ENCODE assay signal across 13 cellular contexts in genomic region chr12:43277630-43278267, GRCh38.
DNase-seq lines count a peak whose midpoint lies in the region; TF ChIP-seq lines count a peak whose summit lies in the region.
"Had no signal": no experiment of that assay in that cellular context is flagged by ENCODE, and none has a peak within 500 bp of the region (broad histone marks: within the 10 kb centered on the region; RNA-seq: fewer than 3 reads in every experiment).

No MANE protein-coding gene starts in this region.

- H3K4me1 Mint-ChIP-seq in endodermal cell (peaks cover 41% of the 10 kb centered on the region), mesothelial cell of epicardium (peaks cover 28% of the 10 kb centered on the region)
- no peaks in the 10 kb centered on the region for H3K4me1 Mint-ChIP-seq in activated CD4-positive, alpha-beta memory T cell treated with anti-CD3 and anti-CD28 coated beads for 36 hours (ENCODE audit: low read depth)
- no peaks in the 10 kb centered on the region for H3K4me1 Mint-ChIP-seq in activated T-helper 1 cell treated with anti-CD3 and anti-CD28 coated beads, Interleukin-12 subunit alpha, Interleukin-12 subunit beta, Interleukin-2, Interleukin-4 antibody, amounts not matched to agents 30 ng/mL and 10 ng/mL and 1 ng/mL, durations not matched to agents 14 hours and 24 hours and 36 hours (ENCODE audit: low read depth)

- no peak overlapping the region for H3K4me3 ChIP-seq in endodermal cell (ENCODE audit: low read length)
- H3K4me3 ChIP-seq: psoas muscle had no signal

- POLR2A ChIA-PET in activated CD4-positive, alpha-beta memory T cell treated with anti-CD3 and anti-CD28 coated beads for 36 hours (lab: Charles Lee), result no interaction called here

- H3K27me3 Mint-ChIP-seq in endodermal cell (ENCODE audit: insufficient read depth) (no peaks in the 10 kb centered on the region), mesothelial cell of epicardium (ENCODE audit: low read depth) (no peaks in the 10 kb centered on the region)
- no peaks in the 10 kb centered on the region for H3K27me3 Mint-ChIP-seq in activated CD4-positive, alpha-beta memory T cell treated with anti-CD3 and anti-CD28 coated beads for 36 hours
- H3K27me3 Mint-ChIP-seq in activated T-helper 1 cell treated with anti-CD3 and anti-CD28 coated beads, Interleukin-12 subunit alpha, Interleukin-12 subunit beta, Interleukin-2, Interleukin-4 antibody, amounts not matched to agents 30 ng/mL and 10 ng/mL and 1 ng/mL, durations not matched to agents 14 hours and 24 hours and 36 hours (ENCODE audit: insufficient read depth), result no peaks in the 10 kb centered on the region

- H3K9me3 ChIP-seq in endodermal cell (ENCODE audit: control insufficient read depth, low read length), result peaks cover 22% of the 10 kb centered on the region
- H3K9me3 ChIP-seq: psoas muscle had no signal

- H3K4me1 ChIP-seq in endodermal cell (ENCODE audit: control insufficient read depth, insufficient read depth, low read length), result peaks cover 15% of the 10 kb centered on the region
- H3K4me1 ChIP-seq: psoas muscle had no signal

- peak; percentile 79 for DNase-seq in DMS53 (lab: John Stamatoyannopoulos, UW)
- peak; percentile 32 for DNase-seq in M059J (ENCODE audit: low read depth)
- no peak for DNase-seq in endodermal cell
- no peak for DNase-seq in mesothelial cell of epicardium (ENCODE audit: low spot score in 2 of 2, unreplicated experiment in 2 of 2)
- no peak for DNase-seq in activated CD4-positive, alpha-beta memory T cell treated with anti-CD3 and anti-CD28 coated beads for 36 hours
- no peak for DNase-seq in SKM-1 (lab: John Stamatoyannopoulos, UW; ENCODE audit: unreplicated experiment)
- DNase-seq in activated T-helper 1 cell treated with anti-CD3 and anti-CD28 coated beads, Interleukin-12 subunit alpha, Interleukin-12 subunit beta, Interleukin-2, Interleukin-4 antibody, amounts not matched to agents 30 ng/mL and 10 ng/mL and 1 ng/mL, durations not matched to agents 14 hours and 24 hours and 36 hours (ENCODE audit: low spot score), result no peak
- DNase-seq in middle frontal gyrus (ENCODE audit: extremely low spot score, low spot score), result no peak
- DNase-seq: activated CD8-positive, alpha-beta memory T cell treated with anti-CD3 and anti-CD28 coated beads for 24 hours; activated gamma-delta T cell treated with Interleukin-2 at 50 U/mL for 16 hours; effector CD8-positive, alpha-beta T cell; NK-92 treated with Interleukin-12 subunit alpha and Interleukin-12 subunit beta, amount 100 ng/mL, for 24 hours; psoas muscle had no signal

- H3K36me3 Mint-ChIP-seq in endodermal cell (ENCODE audit: low read depth) (peaks cover 13% of the 10 kb centered on the region), mesothelial cell of epicardium (peaks cover 4% of the 10 kb centered on the region)
- H3K36me3 Mint-ChIP-seq in activated CD4-positive, alpha-beta memory T cell treated with anti-CD3 and anti-CD28 coated beads for 36 hours, result no peaks in the 10 kb centered on the region
- no peaks in the 10 kb centered on the region for H3K36me3 Mint-ChIP-seq in activated T-helper 1 cell treated with anti-CD3 and anti-CD28 coated beads, Interleukin-12 subunit alpha, Interleukin-12 subunit beta, Interleukin-2, Interleukin-4 antibody, amounts not matched to agents 30 ng/mL and 10 ng/mL and 1 ng/mL, durations not matched to agents 14 hours and 24 hours and 36 hours (ENCODE audit: low read depth)

- H3K9me3 Mint-ChIP-seq in endodermal cell, result peaks cover 26% of the 10 kb centered on the region
- H3K9me3 Mint-ChIP-seq in mesothelial cell of epicardium, result peaks cover 11% of the 10 kb centered on the region
- peaks cover 7% of the 10 kb centered on the region for H3K9me3 Mint-ChIP-seq in activated CD4-positive, alpha-beta memory T cell treated with anti-CD3 and anti-CD28 coated beads for 36 hours
- H3K9me3 Mint-ChIP-seq in activated T-helper 1 cell treated with anti-CD3 and anti-CD28 coated beads, Interleukin-12 subunit alpha, Interleukin-12 subunit beta, Interleukin-2, Interleukin-4 antibody, amounts not matched to agents 30 ng/mL and 10 ng/mL and 1 ng/mL, durations not matched to agents 14 hours and 24 hours and 36 hours, result no peaks in the 10 kb centered on the region

- no peak for TF ChIP-seq CTCF in endodermal cell (conservative IDR thresholded peaks at IDR 0.05)
- TF ChIP-seq CTCF in mesothelial cell of epicardium (IDR thresholded peaks at IDR 0.05; ENCODE audit: unreplicated experiment), result no peak

- peak overlapping the region; percentile 52 for H3K27ac Mint-ChIP-seq in endodermal cell
- H3K27ac Mint-ChIP-seq in mesothelial cell of epicardium, result peak overlapping the region; percentile 39
- H3K27ac Mint-ChIP-seq in activated CD4-positive, alpha-beta memory T cell treated with anti-CD3 and anti-CD28 coated beads for 36 hours, result no peak overlapping the region
- no peak overlapping the region for H3K27ac Mint-ChIP-seq in activated T-helper 1 cell treated with anti-CD3 and anti-CD28 coated beads, Interleukin-12 subunit alpha, Interleukin-12 subunit beta, Interleukin-2, Interleukin-4 antibody, amounts not matched to agents 30 ng/mL and 10 ng/mL and 1 ng/mL, durations not matched to agents 14 hours and 24 hours and 36 hours

- H3K27me3 ChIP-seq in endodermal cell (ENCODE audit: control insufficient read depth, insufficient read depth, low read length, poor library complexity, severe bottlenecking), result no peaks in the 10 kb centered on the region

- H3K36me3 ChIP-seq in endodermal cell (ENCODE audit: control insufficient read depth, insufficient read depth, low read length), result no peaks in the 10 kb centered on the region

- H3K4me3 Mint-ChIP-seq in endodermal cell (no peak overlapping the region), mesothelial cell of epicardium (no peak overlapping the region)
- H3K4me3 Mint-ChIP-seq in activated CD4-positive, alpha-beta memory T cell treated with anti-CD3 and anti-CD28 coated beads for 36 hours, result no peak overlapping the region
- no peak overlapping the region for H3K4me3 Mint-ChIP-seq in activated T-helper 1 cell treated with anti-CD3 and anti-CD28 coated beads, Interleukin-12 subunit alpha, Interleukin-12 subunit beta, Interleukin-2, Interleukin-4 antibody, amounts not matched to agents 30 ng/mL and 10 ng/mL and 1 ng/mL, durations not matched to agents 14 hours and 24 hours and 36 hours

- intact Hi-C loops in activated CD4-positive, alpha-beta memory T cell treated with anti-CD3 and anti-CD28 coated beads for 36 hours (cut with micrococcal nuclease), result no loop called here
- intact Hi-C loops in activated T-helper 1 cell treated with anti-CD3 and anti-CD28 coated beads, Interleukin-12 subunit alpha, Interleukin-12 subunit beta, Interleukin-2, Interleukin-4 antibody, amounts not matched to agents 30 ng/mL and 10 ng/mL and 1 ng/mL, durations not matched to agents 14 hours and 24 hours and 36 hours (cut with micrococcal nuclease), result no loop called here

- 77% methylated on average over 1 to 4 of the region's 5 CpGs for WGBS in endodermal cell (ENCODE audit: insufficient coverage in 1 of 2, insufficient read length in 1 of 2), 2 experiments

- peak overlapping the region; percentile 45 for H3K9ac ChIP-seq in endodermal cell (ENCODE audit: extremely low read depth, low read length, poor library complexity, severe bottlenecking)

- CTCF ChIA-PET in activated CD4-positive, alpha-beta memory T cell treated with anti-CD3 and anti-CD28 coated beads for 36 hours (lab: Charles Lee), result no interaction called here

- H3K27ac ChIP-seq in endodermal cell (ENCODE audit: low read depth, low read length), result no peak overlapping the region
- H3K27ac ChIP-seq: psoas muscle had no signal

Comparison
In these comparisons a context has a peak if more than half of its experiments do, and no peak if none do; other contexts are left out.
1. DNase-seq: peak in DMS53 (single experiment) and M059J (single experiment); none in endodermal cell (single experiment), mesothelial cell of epicardium (0 of 2), activated CD4-positive, alpha-beta memory T cell treated with anti-CD3 and anti-CD28 coated beads for 36 hours (single experiment), SKM-1 (single experiment), activated T-helper 1 cell treated with anti-CD3 and anti-CD28 coated beads, Interleukin-12 subunit alpha, Interleukin-12 subunit beta, Interleukin-2, Interleukin-4 antibody, amounts not matched to agents 30 ng/mL and 10 ng/mL and 1 ng/mL, durations not matched to agents 14 hours and 24 hours and 36 hours (single experiment) and middle frontal gyrus (single experiment).
2. H3K27ac Mint-ChIP-seq: peak in endodermal cell (single experiment) and mesothelial cell of epicardium (single experiment); none in activated CD4-positive, alpha-beta memory T cell treated with anti-CD3 and anti-CD28 coated beads for 36 hours (single experiment) and activated T-helper 1 cell treated with anti-CD3 and anti-CD28 coated beads, Interleukin-12 subunit alpha, Interleukin-12 subunit beta, Interleukin-2, Interleukin-4 antibody, amounts not matched to agents 30 ng/mL and 10 ng/mL and 1 ng/mL, durations not matched to agents 14 hours and 24 hours and 36 hours (single experiment).